In genomic region chr9:7570107-7570720, GRCh38 we compare ENCODE assay signal across 9 cellular contexts.
DNase-seq lines count a peak whose midpoint lies in the region; ATAC-seq and TF ChIP-seq lines count a peak whose summit lies in the region.
"Had no signal": no experiment of that assay in that cellular context is flagged by ENCODE, and none has a peak within 500 bp of the region (broad histone marks: within the 10 kb centered on the region; RNA-seq: fewer than 3 reads in every experiment).

No MANE protein-coding gene starts in this region.

- no peak overlapping the region for H3K4me3 Mint-ChIP-seq in CD8-positive, alpha-beta memory T cell
- H3K4me3 Mint-ChIP-seq: activated naive CD8-positive, alpha-beta T cell had no signal

- POLR2A ChIA-PET in CD8-positive, alpha-beta memory T cell (lab: Charles Lee) = no interaction called here

- TF ChIP-seq EP300 in ovary (IDR thresholded peaks at IDR 0.05) = no peak
- TF ChIP-seq EP300 in transverse colon (IDR thresholded peaks at IDR 0.05; ENCODE audit: low read depth) = no peak

- intact Hi-C loops in ovary (cut with DNase I) (no loop called here), transverse colon (cut with DNase I; ENCODE audit: low total_unique reads) (no loop called here)

- H3K27ac ChIP-seq in CD8-positive, alpha-beta memory T cell (ENCODE audit: low read depth, low read length) = no peak overlapping the region
- H3K27ac ChIP-seq in ovary (no peak overlapping the region), transverse colon (no peak overlapping the region)

- ATAC-seq in GM19025 (IDR thresholded peaks at IDR 0.05; ENCODE audit: low read depth, unreplicated experiment) (peak; percentile 85), HG03378 (IDR thresholded peaks at IDR 0.05; ENCODE audit: unreplicated experiment) (peak; percentile 96)

- H3K36me3 Mint-ChIP-seq in CD8-positive, alpha-beta memory T cell = no peaks in the 10 kb centered on the region
- H3K36me3 Mint-ChIP-seq: activated naive CD8-positive, alpha-beta T cell had no signal

- H3K27ac Mint-ChIP-seq in CD8-positive, alpha-beta memory T cell = no peak overlapping the region
- H3K27ac Mint-ChIP-seq: activated naive CD8-positive, alpha-beta T cell had no signal

- no peaks in the 10 kb centered on the region for H3K27me3 ChIP-seq in CD8-positive, alpha-beta memory T cell (ENCODE audit: insufficient read depth, low read length, poor library complexity, severe bottlenecking)
- H3K27me3 ChIP-seq in ovary = no peaks in the 10 kb centered on the region
- H3K27me3 ChIP-seq in transverse colon = no peaks in the 10 kb centered on the region

- TF ChIP-seq CTCF in fibroblast of mammary gland (conservative IDR thresholded peaks at IDR 0.05; ENCODE audit: control insufficient read depth, insufficient read depth, low read depth, low read length) = peak; percentile 89
- TF ChIP-seq CTCF in ovary (IDR thresholded peaks at IDR 0.05) = peak in 2 of 3 donors; percentile 24 to 33
- peak; percentile 67 to 83 (median 75) for TF ChIP-seq CTCF in transverse colon (IDR thresholded peaks at IDR 0.05)

- no peaks in the 10 kb centered on the region for H3K9me3 Mint-ChIP-seq in CD8-positive, alpha-beta memory T cell

- CTCF ChIA-PET in CD8-positive, alpha-beta memory T cell (lab: Charles Lee) = interaction anchor here (0.7 to 1.5 kb wide), 5 partner anchors 9 to 88 kb away, joined by 3 to 5 read pairs (median 4); no protein-coding TSS in a partner anchor

- no peaks in the 10 kb centered on the region for H3K4me1 Mint-ChIP-seq in CD8-positive, alpha-beta memory T cell

- in situ Hi-C loops in transverse colon (cut with MboI; ENCODE audit: low pct_ligation_motif_present in 1 of 4, low pct_unique_long_range_greater_than_20kb in 1 of 4, low sequenced_read_pairs in 3 of 4) = loop anchor here in 1 of 4 donors (25.0 kb wide), 1 partner anchor 1317 kb away; no protein-coding TSS in a partner anchor

- H3K9me3 ChIP-seq in CD8-positive, alpha-beta memory T cell (ENCODE audit: low read length) = no peaks in the 10 kb centered on the region
- H3K9me3 ChIP-seq in ovary = no peaks in the 10 kb centered on the region
- H3K9me3 ChIP-seq in transverse colon = no peaks in the 10 kb centered on the region

- H3K27me3 Mint-ChIP-seq in CD8-positive, alpha-beta memory T cell = peaks cover 4 to 29% of the 10 kb centered on the region in 2 donors

- no peaks in the 10 kb centered on the region for H3K4me1 ChIP-seq in CD8-positive, alpha-beta memory T cell (ENCODE audit: insufficient read depth, low read length)
- H3K4me1 ChIP-seq in ovary (ENCODE audit: insufficient read depth) (no peaks in the 10 kb centered on the region), transverse colon (no peaks in the 10 kb centered on the region)

- no peak overlapping the region for H3K4me3 ChIP-seq in CD8-positive, alpha-beta memory T cell (ENCODE audit: low read length)
- H3K4me3 ChIP-seq in fibroblast of mammary gland (ENCODE audit: control insufficient read depth, low read depth, low read length) = no peak overlapping the region
- no peak overlapping the region for H3K4me3 ChIP-seq in ovary
- no peak overlapping the region for H3K4me3 ChIP-seq in transverse colon

- no peaks in the 10 kb centered on the region for H3K36me3 ChIP-seq in CD8-positive, alpha-beta memory T cell (ENCODE audit: insufficient read depth, low read length)
- H3K36me3 ChIP-seq in ovary = no peaks in the 10 kb centered on the region
- no peaks in the 10 kb centered on the region for H3K36me3 ChIP-seq in transverse colon

- no peak for TF ChIP-seq POLR2A in ovary (IDR thresholded peaks at IDR 0.05)
- no peak for TF ChIP-seq POLR2A in transverse colon (IDR thresholded peaks at IDR 0.05)

- WGBS in ovary, 3 donors = 95 to 98% (median 97%) methylated on average over 1 of the region's 1 CpG
- WGBS in transverse colon (ENCODE audit: low coverage in 1 of 2), 2 donors = 94 to 100% methylated on average over 1 of the region's 1 CpG

- DNase-seq in CD8-positive, alpha-beta memory T cell = peak; percentile 20 to 66 (median 45)
- DNase-seq in NCI-H748 (lab: John Stamatoyannopoulos, UW; ENCODE audit: unreplicated experiment) (peak; percentile 77), fibroblast of mammary gland (ENCODE audit: low read depth) (peak; percentile 65), ovary (peak in 2 of 5 donors; percentile 22 to 34), transverse colon (peak; percentile 60)
- DNase-seq in activated CD8-positive, alpha-beta memory T cell treated with anti-CD3 and anti-CD28 coated beads, Interleukin-2, amount 50 U/mL, for 4 hours = peak; percentile 62

Comparison
In these comparisons a context has a peak if more than half of its experiments do, and no peak if none do; other contexts are left out.
1. CTCF ChIP-seq: peak in every context shown above with its lines; median percentile 89 in fibroblast of mammary gland; 75 in transverse colon; 28 in ovary.